ENCODE assay signal across 18 cellular contexts in genomic region chr12:47718531-47718930, GRCh38. TPM values are rescaled to one million over a fixed set of nuclear protein-coding genes. Genes with fewer than 3 reads are reported as not detected.
DNase-seq lines count a peak whose midpoint lies in the region; ATAC-seq and TF ChIP-seq lines count a peak whose summit lies in the region.
"Had no signal": no experiment of that assay in that cellular context is flagged by ENCODE, and none has a peak within 500 bp of the region (broad histone marks: within the 10 kb centered on the region; RNA-seq: fewer than 3 reads in every experiment).

No MANE protein-coding gene starts in this region.

- no peaks in the 10 kb centered on the region for H3K27me3 ChIP-seq in lower lobe of right lung (ENCODE audit: low read depth)
- no peaks in the 10 kb centered on the region for H3K27me3 ChIP-seq in suprapubic skin
- H3K27me3 ChIP-seq in mesendoderm (ENCODE audit: insufficient read depth, low read length, poor library complexity): no peaks in the 10 kb centered on the region
- H3K27me3 ChIP-seq: MG63 had no signal

- DNase-seq in LHCN-M2 (ENCODE audit: low read depth) (peak; percentile 18), lower lobe of right lung (no peak), suprapubic skin (ENCODE audit: low spot score in 2 of 2) (no peak), mesendoderm (no peak), AG08396 (ENCODE audit: low spot score) (no peak)
- DNase-seq: activated CD4-positive, CD25-positive, alpha-beta regulatory T cell; activated naive CD8-positive, alpha-beta T cell treated with anti-CD3 and anti-CD28 coated beads, Interleukin-2, amount 10 ng/mL, durations not matched to agents 7 days and 5 days; GM23248; MG63; naive B cell; NCI-H2029 treated with DMSO at 0.1 percent for 48 hours; stimulated activated CD4-positive, alpha-beta T cell treated with anti-CD3 and anti-CD28 coated beads, Interleukin-1b, Interleukin-23, amount 100 ng/mL, for 48 hours had no signal

- H3K27ac ChIP-seq in angular gyrus (ENCODE audit: low read depth, low read length) (peak overlapping the region; percentile 14), lower lobe of right lung (peak overlapping the region; percentile 93), suprapubic skin (peak overlapping the region; percentile 90), mesendoderm (ENCODE audit: low read depth, low read length) (no peak overlapping the region)
- H3K27ac ChIP-seq: epithelial cell of prostate had no signal

- H3K4ac ChIP-seq in mesendoderm (ENCODE audit: low read depth, low read length): no peak overlapping the region

- no peak for TF ChIP-seq POLR2A in suprapubic skin (IDR thresholded peaks at IDR 0.05)

- WGBS in suprapubic skin: 76% methylated on average over 1 of the region's 1 CpG
- WGBS in mesendoderm (ENCODE audit: extremely low coverage, insufficient coverage, low lambda C conversion rate): no CpG with 5 or more reads among the region's 1 CpG

- no peak overlapping the region for H3K56ac ChIP-seq in mesendoderm (ENCODE audit: low read length)

- H3K18ac ChIP-seq in mesendoderm (ENCODE audit: low read length): no peak overlapping the region

- no peak overlapping the region for H2BK120ac ChIP-seq in mesendoderm (ENCODE audit: low read depth, low read length)

- H3K4me2 ChIP-seq in mesendoderm (ENCODE audit: low read length): no peak overlapping the region

- peaks cover 47% of the 10 kb centered on the region for H3K4me1 ChIP-seq in lower lobe of right lung
- peaks cover 56% of the 10 kb centered on the region for H3K4me1 ChIP-seq in suprapubic skin
- H3K4me1 ChIP-seq in mesendoderm (ENCODE audit: control insufficient read depth, low read depth, low read length): no peaks in the 10 kb centered on the region

- no peaks in the 10 kb centered on the region for H3K9me3 ChIP-seq in lower lobe of right lung
- no peaks in the 10 kb centered on the region for H3K9me3 ChIP-seq in suprapubic skin
- H3K9me3 ChIP-seq: MG63 had no signal

- ATAC-seq in lower lobe of right lung (no peak), HG03045 (IDR thresholded peaks at IDR 0.05; ENCODE audit: unreplicated experiment) (no peak)
- ATAC-seq: Panc1 had no signal

- H2BK5ac ChIP-seq in mesendoderm (ENCODE audit: low read length): no peak overlapping the region

- no peaks in the 10 kb centered on the region for H3K79me2 ChIP-seq in mesendoderm (ENCODE audit: control insufficient read depth, insufficient read depth, low read length)

- no peak for TF ChIP-seq EP300 in suprapubic skin (IDR thresholded peaks at IDR 0.05)

- no peak overlapping the region for H3K9ac ChIP-seq in mesendoderm (ENCODE audit: low read length)

- no peak overlapping the region for H2AK5ac ChIP-seq in mesendoderm (ENCODE audit: low read length)

- TF ChIP-seq CTCF in lower lobe of right lung (IDR thresholded peaks at IDR 0.05) (no peak), suprapubic skin (IDR thresholded peaks at IDR 0.05) (no peak)

- H4K8ac ChIP-seq in mesendoderm (ENCODE audit: low read depth, low read length): no peak overlapping the region

- H3K36me3 ChIP-seq in lower lobe of right lung (no peaks in the 10 kb centered on the region), suprapubic skin (peaks cover 11% of the 10 kb centered on the region), mesendoderm (ENCODE audit: control insufficient read depth, insufficient read depth, low read length) (no peaks in the 10 kb centered on the region)
- H3K36me3 ChIP-seq: MG63 had no signal

- H2BK15ac ChIP-seq in mesendoderm (replicated peaks; ENCODE audit: low read depth): no peak overlapping the region

- no peak overlapping the region for H3K23ac ChIP-seq in mesendoderm (ENCODE audit: low read length)

- H3K4me3 ChIP-seq in lower lobe of right lung (no peak overlapping the region), suprapubic skin (no peak overlapping the region), mesendoderm (ENCODE audit: low read length) (no peak overlapping the region)
- H3K4me3 ChIP-seq: GM23248, MG63 had no signal

- H4K5ac ChIP-seq in mesendoderm (ENCODE audit: low read length): no peak overlapping the region

- intact Hi-C loops in lower lobe of right lung (cut with DNase I): no loop called here

- no peaks in the 10 kb centered on the region for H3K79me1 ChIP-seq in mesendoderm (ENCODE audit: low read length)

RNA-seq across cellular contexts. Expression of gene ENDOU, which starts 6.8 kb away (rescaled TPM):
- total RNA-seq in LHCN-M2 (2014; rRNA removed): 0.51 and 0.63 TPM in 2 replicates
- 0.05 TPM for polyA plus RNA-seq in LHCN-M2 (2012)
- not detected for total RNA-seq in lower lobe of right lung
- total RNA-seq in suprapubic skin: 10 to 100 TPM in 3 of 4 donors, 1 to 10 TPM in 1; 3.5 to 36.1 (median 20.8) TPM
- 0.04 TPM for polyA plus RNA-seq in mesendoderm (2013, experiment 1 of 2)
- polyA plus RNA-seq in mesendoderm (2013, experiment 2 of 2): 0.03 TPM
- total RNA-seq: cerebellum, kidney epithelial cell had no signal
- polyA plus RNA-seq: GM23248 had no signal

RNA-seq across cellular contexts. Expression of gene RPAP3, which starts 12.7 kb away (rescaled TPM):
- 23.8 and 29.3 TPM in 2 replicates for total RNA-seq in LHCN-M2 (2014; rRNA removed)
- polyA plus RNA-seq in LHCN-M2 (2012): 10.6 TPM
- total RNA-seq in lower lobe of right lung: 20.2 TPM
- total RNA-seq in suprapubic skin: 10 to 100 TPM; 11.7 to 25.5 (median 19.4) TPM
- polyA plus RNA-seq in mesendoderm (2013, experiment 1 of 2): 56.4 TPM
- 57.0 TPM for polyA plus RNA-seq in mesendoderm (2013, experiment 2 of 2)

RNA-seq across cellular contexts. Expression of gene RAPGEF3, which starts 40.1 kb away (rescaled TPM):
- total RNA-seq in LHCN-M2 (2014; rRNA removed) (0.96 and 1.8 TPM in 2 replicates), lower lobe of right lung (44.5 TPM), suprapubic skin (10 to 100 TPM in 3 of 4 donors, 1 to 10 TPM in 1; 9.3 to 48.9 (median 20.0) TPM)
- 1.3 TPM for polyA plus RNA-seq in LHCN-M2 (2012)
- polyA plus RNA-seq in mesendoderm (2013, experiment 1 of 2): 7.8 TPM
- polyA plus RNA-seq in mesendoderm (2013, experiment 2 of 2): 7.4 TPM

RNA-seq across cellular contexts. Expression of gene SLC48A1, which starts 54.5 kb away (rescaled TPM):
- total RNA-seq in LHCN-M2 (2014; rRNA removed): 3.3 and 6.1 TPM in 2 replicates
- 8.0 TPM for polyA plus RNA-seq in LHCN-M2 (2012)
- 39.9 TPM for total RNA-seq in lower lobe of right lung
- 10 to 100 TPM; 38.2 to 53.6 (median 44.7) TPM for total RNA-seq in suprapubic skin
- polyA plus RNA-seq in mesendoderm (2013, experiment 1 of 2): 9.6 TPM
- polyA plus RNA-seq in mesendoderm (2013, experiment 2 of 2): 9.2 TPM
